Comparison of ENCODE assay signal across 9 cellular contexts in genomic region chr12:114682101-114682919, GRCh38. TPM values are rescaled to one million over a fixed set of nuclear protein-coding genes. Genes with fewer than 3 reads are reported as not detected.
DNase-seq lines count a peak whose midpoint lies in the region; ATAC-seq and TF ChIP-seq lines count a peak whose summit lies in the region.
"Had no signal": no experiment of that assay in that cellular context is flagged by ENCODE, and none has a peak within 500 bp of the region (broad histone marks: within the 10 kb centered on the region; RNA-seq: fewer than 3 reads in every experiment).

No MANE protein-coding gene starts in this region.

- H3K4me3 ChIP-seq in body of pancreas = no peak overlapping the region
- peak overlapping the region; percentile 58 to 77 (median 62) for H3K4me3 ChIP-seq in right lobe of liver
- H3K4me3 ChIP-seq in thymus (ENCODE audit: low read length) = peak overlapping the region; percentile 31

- TF ChIP-seq CTCF in body of pancreas (IDR thresholded peaks at IDR 0.05) (no peak), right lobe of liver (IDR thresholded peaks at IDR 0.05) (no peak), GM10248 (IDR thresholded peaks at IDR 0.05; ENCODE audit: control extremely low read depth, extremely low read depth, low read depth, missing control alignments) (no peak)

- no peaks in the 10 kb centered on the region for H3K9me3 Mint-ChIP-seq in activated T-cell treated with anti-CD3 and anti-CD28 coated beads, Interleukin-2, amount 50 U/mL, for 4 hours

- H3K4me3 Mint-ChIP-seq in activated T-cell treated with anti-CD3 and anti-CD28 coated beads, Interleukin-2, amount 50 U/mL, for 4 hours = peak overlapping the region; percentile 35

- no peak for TF ChIP-seq POLR2A in body of pancreas (IDR thresholded peaks at IDR 0.05)
- TF ChIP-seq POLR2A in right lobe of liver (IDR thresholded peaks at IDR 0.05) = no peak

- H3K27ac ChIP-seq in body of pancreas (peak overlapping the region in 3 of 4 donors; percentile 27 to 55 (median 41)), right lobe of liver (peak overlapping the region; percentile 92), thymus (ENCODE audit: low read depth) (no peak overlapping the region)

- WGBS in body of pancreas, 2 donors = 39 to 49% methylated on average over 15 of the region's 15 CpGs
- WGBS in right lobe of liver (ENCODE audit: insufficient coverage, low coverage, low lambda C conversion rate, missing lambda C conversion rate) = 14% methylated on average over 13 of the region's 15 CpGs
- WGBS in thymus = 24% methylated on average over 15 of the region's 15 CpGs

- H3K9me3 ChIP-seq in body of pancreas (no peaks in the 10 kb centered on the region), right lobe of liver (no peaks in the 10 kb centered on the region), thymus (ENCODE audit: control insufficient read depth) (peaks cover 3% of the 10 kb centered on the region)

- H3K4me1 ChIP-seq in body of pancreas (peaks cover 36% of the 10 kb centered on the region), right lobe of liver (peaks cover 0 to 14% (median 3%) of the 10 kb centered on the region in 4 donors), thymus (ENCODE audit: control insufficient read depth, insufficient read depth, low read length) (no peaks in the 10 kb centered on the region)

- no peak for DNase-seq in activated T-cell treated with anti-CD3 and anti-CD28 coated beads, Interleukin-2, amount 50 U/mL, for 4 hours
- DNase-seq in activated T-cell treated with anti-CD3 and anti-CD28 coated beads for 4 hours (no peak), body of pancreas (no peak), right lobe of liver (peak in 1 of 3 donors; percentile 65), GM10248 (ENCODE audit: extremely low spot score) (no peak), germinal center (ENCODE audit: low spot score) (no peak)
- DNase-seq in activated CD4-positive, alpha-beta T cell treated with anti-CD3 and anti-CD28 coated beads, Interleukin-2, amount 50 U/mL, for 4 hours = no peak
- DNase-seq: DMS 273 treated with DMSO at 0.1 percent for 48 hours had no signal

- intact Hi-C loops in body of pancreas (cut with DNase I) (no loop called here), right lobe of liver (cut with DNase I) (no loop called here)

- H3K27me3 Mint-ChIP-seq in activated T-cell treated with anti-CD3 and anti-CD28 coated beads, Interleukin-2, amount 50 U/mL, for 4 hours (ENCODE audit: low read depth) = peaks cover 94% of the 10 kb centered on the region

- ATAC-seq in activated T-cell treated with anti-CD3 and anti-CD28 coated beads, Interleukin-2, amount 50 U/mL, for 4 hours = no peak
- no peak for ATAC-seq in body of pancreas
- peak; percentile 24 to 35 (median 28) for ATAC-seq in right lobe of liver

- POLR2A ChIA-PET in GM10248 (lab: Yijun Ruan, JAX) = no interaction called here

- H3K36me3 ChIP-seq in body of pancreas (replicated peaks in 1 of 2; ENCODE audit: insufficient read depth in 1 of 2, low read depth in 2 of 2) = no peaks in the 10 kb centered on the region
- H3K36me3 ChIP-seq in right lobe of liver = peaks cover 0 to 18% (median 0%) of the 10 kb centered on the region in 4 donors
- no peaks in the 10 kb centered on the region for H3K36me3 ChIP-seq in thymus (ENCODE audit: control insufficient read depth, insufficient read depth)

- H3K27me3 ChIP-seq in body of pancreas (peaks cover 0 to 39% of the 10 kb centered on the region in 2 donors), right lobe of liver (no peaks in the 10 kb centered on the region), thymus (ENCODE audit: control insufficient read depth, insufficient read depth) (peaks cover 73% of the 10 kb centered on the region)

- H3K36me3 Mint-ChIP-seq in activated T-cell treated with anti-CD3 and anti-CD28 coated beads, Interleukin-2, amount 50 U/mL, for 4 hours (ENCODE audit: insufficient read depth) = no peaks in the 10 kb centered on the region

- H3K4me1 Mint-ChIP-seq in activated T-cell treated with anti-CD3 and anti-CD28 coated beads, Interleukin-2, amount 50 U/mL, for 4 hours (ENCODE audit: low read depth) = peaks cover 37% of the 10 kb centered on the region

- CTCF ChIA-PET in GM10248 (lab: Yijun Ruan, JAX) = no interaction called here

RNA-seq across cellular contexts. Expression of gene TBX3, which starts 1.7 kb away (rescaled TPM):
- under 1 TPM; 0.18 to 0.30 (median 0.24) TPM for total RNA-seq in activated T-cell treated with anti-CD3 and anti-CD28 coated beads, Interleukin-2, amount 50 U/mL, for 4 hours
- total RNA-seq in body of pancreas (1 to 10 TPM; 4.2 to 7.6 TPM), right lobe of liver (10 to 100 TPM; 15.6 to 44.0 (median 27.8) TPM)
- 3.9 TPM for polyA plus RNA-seq in thymus

Comparison
In these comparisons a context has a peak if more than half of its experiments do, and no peak if none do; other contexts are left out.
1. ATAC-seq: peak in right lobe of liver (4 of 4); none in activated T-cell treated with anti-CD3 and anti-CD28 coated beads, Interleukin-2, amount 50 U/mL, for 4 hours (0 of 2) and body of pancreas (single experiment).
2. H3K4me3 ChIP-seq: peak in right lobe of liver (3 of 3) and thymus (single experiment); none in body of pancreas (0 of 2).